Comparison of ENCODE assay signal across 1 cellular context in genomic region chr1:1407101-1407956, GRCh38.
A peak's percentile ranks its signal among the peaks of the same experiment; 100 is the strongest.
TF ChIP-seq lines count a peak whose summit lies in the region.

TSS of gene MRPL20 (minus strand) at chr1:1407293. CDS start at chr1:1407217, 76 bp downstream.

TF ChIP-seq in GM23338, 12 proteins besides CTCF, POLR2A, EP300 and RAD21:
- TF ChIP-seq NANOG (IDR thresholded peaks at IDR 0.05; ENCODE audit: borderline replicate concordance) (no peak), REST (IDR thresholded peaks at IDR 0.05; ENCODE audit: unreplicated experiment) (peak; percentile 28), POLR2AphosphoS5 (IDR thresholded peaks at IDR 0.05; ENCODE audit: low read depth) (peak; percentile 98), ZNF331 (CRISPR knock-in tag; IDR thresholded peaks at IDR 0.05; ENCODE audit: low read depth) (no peak), EZH2 (IDR thresholded peaks at IDR 0.05; ENCODE audit: low read depth, unreplicated experiment) (no peak), ZNF462 (CRISPR knock-in tag; IDR thresholded peaks at IDR 0.05) (no peak), ETS1 (IDR thresholded peaks at IDR 0.05) (peak; percentile 98), CREB1 (CRISPR knock-in tag; IDR thresholded peaks at IDR 0.05; ENCODE audit: low read depth) (0 out of 2 replicates have a peak, but pooled peaks have one; percentile 54), STAT1 (IDR thresholded peaks at IDR 0.05; ENCODE audit: unreplicated experiment) (no peak), EZH2phosphoT487 (IDR thresholded peaks at IDR 0.05; ENCODE audit: unreplicated experiment) (no peak), ZNF114 (CRISPR knock-in tag; IDR thresholded peaks at IDR 0.05) (no peak)
